ENCODE assay signal across 18 cellular contexts in genomic region chr5:111602817-111603445, GRCh38.
DNase-seq lines count a peak whose midpoint lies in the region; ATAC-seq, FAIRE-seq and TF ChIP-seq lines count a peak whose summit lies in the region.
"Had no signal": no experiment of that assay in that cellular context is flagged by ENCODE, and none has a peak within 500 bp of the region (broad histone marks: within the 10 kb centered on the region; RNA-seq: fewer than 3 reads in every experiment).

No MANE protein-coding gene starts in this region.

- no peak overlapping the region for H2AFZ ChIP-seq in HepG2 (ENCODE audit: low read length)

- H3K9ac ChIP-seq in HepG2 (ENCODE audit: insufficient read depth, low read depth, low read length): no peak overlapping the region

- H3K9me3 Mint-ChIP-seq in stimulated activated effector memory CD8-positive, alpha-beta T cell treated with anti-CD3 and anti-CD28 coated beads, Interleukin-12 subunit alpha, Interleukin-12 subunit beta, amount 100 ng/mL, for 72 hours: no peaks in the 10 kb centered on the region
- no peaks in the 10 kb centered on the region for H3K9me3 Mint-ChIP-seq in T-helper 2 cell treated with Interferon-gamma antibody and Interleukin-4, amounts not matched to agents 5 μg/mL and 100 μg/mL, for 36 hours
- H3K9me3 Mint-ChIP-seq: CD8-positive, alpha-beta T cell; H9 had no signal

- WGBS in HepG2 (ENCODE audit: low lambda C conversion rate): 61% methylated on average over 5 of the region's 5 CpGs
- 92% methylated on average over 5 of the region's 5 CpGs for WGBS in right lobe of liver (ENCODE audit: insufficient coverage, low coverage, low lambda C conversion rate, missing lambda C conversion rate)

- H3K27me3 ChIP-seq in HepG2 (ENCODE audit: control insufficient read depth in 1 of 2, insufficient read depth in 2 of 2, low read length in 2 of 2) (no peaks in the 10 kb centered on the region), right lobe of liver (no peaks in the 10 kb centered on the region), left lung (no peaks in the 10 kb centered on the region)

- H3K4me1 ChIP-seq in HepG2 (ENCODE audit: insufficient read depth, low read length): no peaks in the 10 kb centered on the region
- H3K4me1 ChIP-seq in right lobe of liver: no peaks in the 10 kb centered on the region
- H3K4me1 ChIP-seq in left lung: no peaks in the 10 kb centered on the region

- ATAC-seq in HepG2: no peak
- ATAC-seq in right lobe of liver: no peak
- ATAC-seq in left lung: peak; percentile 53
- ATAC-seq in stimulated activated effector memory CD8-positive, alpha-beta T cell treated with anti-CD3 and anti-CD28 coated beads, Interleukin-12 subunit alpha, Interleukin-12 subunit beta, amount 100 ng/mL, for 72 hours: no peak
- ATAC-seq: CD8-positive, alpha-beta T cell had no signal

- no peak for TF ChIP-seq RAD21 in HepG2 (CRISPR knock-in tag; IDR thresholded peaks at IDR 0.05)

- no TSS peak for BruUV-seq in HepG2 (replicated peaks; lab: Mats Ljungman, UMichigan)

- no peak for FAIRE-seq in HepG2 (lab: Jason Lieb, UNC)
- FAIRE-seq: D721Med, GM12892 had no signal

- H3K79me2 ChIP-seq in HepG2 (ENCODE audit: insufficient read depth, low read length): no peaks in the 10 kb centered on the region

- H3K36me3 ChIP-seq in HepG2 (replicated peaks in 1 of 2; ENCODE audit: control insufficient read depth in 1 of 2, insufficient read depth in 2 of 2, low read length in 2 of 2) (no peaks in the 10 kb centered on the region), right lobe of liver (no peaks in the 10 kb centered on the region), left lung (no peaks in the 10 kb centered on the region)

- TF ChIP-seq POLR2A in HepG2 (IDR thresholded peaks at IDR 0.05; ENCODE audit: insufficient read depth in 1 of 2, low read depth in 2 of 2, low read length in 2 of 2): no peak
- no peak for TF ChIP-seq POLR2A in right lobe of liver (IDR thresholded peaks at IDR 0.05)

- no peaks in the 10 kb centered on the region for H3K4me1 Mint-ChIP-seq in stimulated activated effector memory CD8-positive, alpha-beta T cell treated with anti-CD3 and anti-CD28 coated beads, Interleukin-12 subunit alpha, Interleukin-12 subunit beta, amount 100 ng/mL, for 72 hours
- H3K4me1 Mint-ChIP-seq in T-helper 2 cell treated with Interferon-gamma antibody and Interleukin-4, amounts not matched to agents 5 μg/mL and 100 μg/mL, for 36 hours (ENCODE audit: low read depth): no peaks in the 10 kb centered on the region
- H3K4me1 Mint-ChIP-seq: CD14-positive monocyte had no signal

- H3K36me3 Mint-ChIP-seq in stimulated activated effector memory CD8-positive, alpha-beta T cell treated with anti-CD3 and anti-CD28 coated beads, Interleukin-12 subunit alpha, Interleukin-12 subunit beta, amount 100 ng/mL, for 72 hours: no peaks in the 10 kb centered on the region
- no peaks in the 10 kb centered on the region for H3K36me3 Mint-ChIP-seq in T-helper 2 cell treated with Interferon-gamma antibody and Interleukin-4, amounts not matched to agents 5 μg/mL and 100 μg/mL, for 36 hours (ENCODE audit: low read depth)
- H3K36me3 Mint-ChIP-seq: CD14-positive monocyte; CD8-positive, alpha-beta T cell had no signal

- H3K4me3 ChIP-seq in HepG2 (replicated peaks in 1 of 3; ENCODE audit: insufficient read depth in 1 of 3, low read depth in 2 of 3, low read length in 3 of 3) (no peak overlapping the region), right lobe of liver (no peak overlapping the region), astrocyte of the cerebellum (ENCODE audit: low read depth, low read length) (no peak overlapping the region), left lung (no peak overlapping the region)

- no peak overlapping the region for H3K4me2 ChIP-seq in HepG2 (ENCODE audit: low read depth, low read length)

- TF ChIP-seq EP300 in HepG2 (IDR thresholded peaks at IDR 0.05; ENCODE audit: low read depth in 2 of 2, low read length in 2 of 2) (no peak), HepG2 (CRISPR knock-in tag; IDR thresholded peaks at IDR 0.05; ENCODE audit: borderline replicate concordance) (no peak)

- peaks cover 2% of the 10 kb centered on the region for H3K27me3 Mint-ChIP-seq in T-helper 2 cell treated with Interferon-gamma antibody and Interleukin-4, amounts not matched to agents 5 μg/mL and 100 μg/mL, for 36 hours (ENCODE audit: low read depth)

- CTCF ChIA-PET in HepG2 (lab: Yijun Ruan, JAX; ENCODE audit: low intra/inter-chr PET ratio, low total read pairs): no interaction called here

- no peaks in the 10 kb centered on the region for H4K20me1 ChIP-seq in HepG2 (ENCODE audit: insufficient read depth, low read length)

- H3K9me3 ChIP-seq in HepG2 (ENCODE audit: low read length) (no peaks in the 10 kb centered on the region), right lobe of liver (no peaks in the 10 kb centered on the region), left lung (no peaks in the 10 kb centered on the region)

- H3K4me3 Mint-ChIP-seq in stimulated activated effector memory CD8-positive, alpha-beta T cell treated with anti-CD3 and anti-CD28 coated beads, Interleukin-12 subunit alpha, Interleukin-12 subunit beta, amount 100 ng/mL, for 72 hours: no peak overlapping the region
- H3K4me3 Mint-ChIP-seq in T-helper 2 cell treated with Interferon-gamma antibody and Interleukin-4, amounts not matched to agents 5 μg/mL and 100 μg/mL, for 36 hours: no peak overlapping the region
- H3K4me3 Mint-ChIP-seq: CD14-positive monocyte; CD8-positive, alpha-beta T cell; H9 had no signal

- no peak overlapping the region for H3K27ac ChIP-seq in HepG2 (ENCODE audit: extremely low read length, insufficient read depth, low read length)
- no peak overlapping the region for H3K27ac ChIP-seq in right lobe of liver
- H3K27ac ChIP-seq in left lung: no peak overlapping the region

- in situ Hi-C loops in HepG2 (cut with HindIII; ENCODE audit: extremely low pct_ligation_motif_present, low pct_unique_long_range_greater_than_20kb) (no loop called here), astrocyte of the cerebellum (cut with HindIII; ENCODE audit: low sequenced_read_pairs) (no loop called here), ACHN (cut with HindIII; ENCODE audit: low pct_ligation_motif_present, low pct_unique_long_range_greater_than_20kb, low sequenced_read_pairs) (no loop called here)

- intact Hi-C loops in HepG2 (cut with micrococcal nuclease; ENCODE audit: unreplicated experiment) (no loop called here), right lobe of liver (cut with DNase I) (no loop called here), left lung (cut with DNase I) (no loop called here)

- H3K27ac Mint-ChIP-seq in stimulated activated effector memory CD8-positive, alpha-beta T cell treated with anti-CD3 and anti-CD28 coated beads, Interleukin-12 subunit alpha, Interleukin-12 subunit beta, amount 100 ng/mL, for 72 hours: no peak overlapping the region
- H3K27ac Mint-ChIP-seq in T-helper 2 cell treated with Interferon-gamma antibody and Interleukin-4, amounts not matched to agents 5 μg/mL and 100 μg/mL, for 36 hours: no peak overlapping the region
- H3K27ac Mint-ChIP-seq: CD8-positive, alpha-beta T cell; H9 had no signal

- DNase-seq in HepG2 (ENCODE audit: low spot score) (no peak), right lobe of liver (no peak), astrocyte of the cerebellum (ENCODE audit: low read depth) (peak; percentile 11), left lung (no peak), ACHN (no peak)
- no peak for DNase-seq in stimulated activated effector memory CD8-positive, alpha-beta T cell treated with anti-CD3 and anti-CD28 coated beads, Interleukin-12 subunit alpha, Interleukin-12 subunit beta, amount 100 ng/mL, for 72 hours (ENCODE audit: low spot score in 2 of 2)
- DNase-seq in T-helper 2 cell treated with Interferon-gamma antibody and Interleukin-4, amounts not matched to agents 5 μg/mL and 100 μg/mL, for 36 hours (ENCODE audit: low spot score): no peak
- no peak for DNase-seq in effector CD4-positive, alpha-beta T cell
- DNase-seq: CD8-positive, alpha-beta T cell; COR-L47; DMS153; DMS79 treated with DMSO at 0.1 percent for 48 hours; GDM1; GOT3; H9 had no signal

- TF ChIP-seq CTCF in HepG2 (CRISPR knock-in tag; IDR thresholded peaks at IDR 0.05): no peak
- TF ChIP-seq CTCF in right lobe of liver (IDR thresholded peaks at IDR 0.05): no peak
- TF ChIP-seq CTCF in astrocyte of the cerebellum (IDR thresholded peaks at IDR 0.05; ENCODE audit: low read depth, low read length, missing control alignments): no peak
- no peak for TF ChIP-seq CTCF in left lung (IDR thresholded peaks at IDR 0.05)

- POLR2A ChIA-PET in HepG2 (lab: Yijun Ruan, JAX): no interaction called here

TF ChIP-seq in HepG2, 621 proteins besides CTCF, POLR2A, EP300 and RAD21:
- TF ChIP-seq NFIC (IDR thresholded peaks at IDR 0.05; ENCODE audit: low read length) (no peak), NFE2L2 (IDR thresholded peaks at IDR 0.05; ENCODE audit: low read length) (peak; percentile 55; the same call in 1 of the 2 replicates), GFI1 (CRISPR knock-in tag; IDR thresholded peaks at IDR 0.05; ENCODE audit: borderline replicate concordance) (no peak)
